In the genomic region with DNA sequence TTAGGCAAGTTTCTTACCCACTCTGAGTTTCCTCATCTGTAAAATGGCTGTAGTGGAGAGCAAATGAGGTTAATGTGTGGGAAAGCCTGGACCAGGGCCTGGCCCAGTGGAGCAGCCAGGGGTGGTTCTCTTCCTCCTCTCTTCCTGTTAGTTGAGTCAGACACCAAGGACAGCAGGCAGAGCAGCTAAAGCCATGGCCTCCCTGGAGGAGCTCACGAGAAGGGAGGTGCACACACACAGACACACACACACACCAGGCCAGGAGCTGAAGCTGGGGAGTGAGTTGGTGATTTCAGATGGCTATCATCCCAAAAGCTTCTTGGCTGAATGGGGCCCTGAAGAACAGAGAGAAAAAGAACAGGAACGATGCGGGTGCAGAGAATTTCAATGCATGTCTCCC, we compare ENCODE assay signal across 22 cellular contexts. TPM values are rescaled to one million over a fixed set of nuclear protein-coding genes. Genes with fewer than 3 reads are reported as not detected.
DNase-seq lines count a peak whose midpoint lies in the region; ATAC-seq, FAIRE-seq and TF ChIP-seq lines count a peak whose summit lies in the region.
"Had no signal": no experiment of that assay in that cellular context is flagged by ENCODE, and none has a peak within 500 bp of the region (broad histone marks: within the 10 kb centered on the region; RNA-seq: fewer than 3 reads in every experiment).

No MANE protein-coding gene starts in this region.

- H3K4me2 ChIP-seq in fibroblast of lung (ENCODE audit: extremely low read depth, insufficient read depth, low read length) = peak overlapping the region; percentile 11
- H3K4me2 ChIP-seq: SK-N-SH had no signal

- ATAC-seq in left ventricle myocardium superior (peak; percentile 71), mucosa of descending colon (no peak)
- ATAC-seq: K562, WTC11 had no signal

- DNase-seq in AG09309 (ENCODE audit: low read depth) (peak; percentile 31), adipocyte (ENCODE audit: low read depth) (no peak), fibroblast of lung (ENCODE audit: low read depth in 2 of 2) (peak; percentile 5 to 36), left ventricle myocardium superior (peak; percentile 55), mucosa of descending colon (no peak), HK-2 (ENCODE audit: unreplicated experiment) (no peak), RCC 7860 (ENCODE audit: low spot score) (no peak)
- DNase-seq in activated T-cell treated with anti-CD3 and anti-CD28 coated beads, Interleukin-2, amount 50 U/mL, for 48 hours = no peak
- DNase-seq: activated naive CD4-positive, alpha-beta T cell treated with Interleukin-2 at 50 U/mL for 16 hours; activated T-cell treated with anti-CD3 and anti-CD28 coated beads, Interleukin-2, amount 50 U/mL, for 24 hours; amygdala; COR-L47; MG63; midbrain; NCI-H146; NCI-H524 treated with DMSO at 0.1 percent for 48 hours; SK-N-SH had no signal

- H3K4me1 ChIP-seq in adipocyte (ENCODE audit: control insufficient read depth, insufficient read depth, low read length) (peaks cover 50% of the 10 kb centered on the region), fibroblast of lung (ENCODE audit: control insufficient read depth, extremely low read depth, insufficient read depth, low read length) (peaks cover 6% of the 10 kb centered on the region), mucosa of descending colon (ENCODE audit: low read depth) (no peaks in the 10 kb centered on the region)
- H3K4me1 ChIP-seq: HAP-1, parathyroid adenoma had no signal

- no peak for FAIRE-seq in RCC 7860 (lab: Jason Lieb, UNC)
- FAIRE-seq: K562 had no signal

- H3K4me3 ChIP-seq in AG09309 (ENCODE audit: control insufficient read depth, low read depth, low read length) (no peak overlapping the region), adipocyte (ENCODE audit: low read length) (no peak overlapping the region), fibroblast of lung (replicated peaks in 1 of 4; ENCODE audit: control extremely low read depth in 1 of 4, insufficient read depth in 1 of 4, low read depth in 3 of 4, low read length in 4 of 4) (no peak overlapping the region), mucosa of descending colon (no peak overlapping the region)
- H3K4me3 ChIP-seq: HAP-1, K562, MG63 had no signal

- no peaks in the 10 kb centered on the region for H3K36me3 ChIP-seq in adipocyte (ENCODE audit: control insufficient read depth, insufficient read depth, low read length, severe bottlenecking)
- no peaks in the 10 kb centered on the region for H3K36me3 ChIP-seq in fibroblast of lung (ENCODE audit: control insufficient read depth, insufficient read depth, low read length)
- H3K36me3 ChIP-seq in mucosa of descending colon (ENCODE audit: low read depth) = no peaks in the 10 kb centered on the region
- H3K36me3 ChIP-seq: HAP-1 had no signal

- no peak overlapping the region for H2AFZ ChIP-seq in fibroblast of lung (ENCODE audit: low read length)
- H2AFZ ChIP-seq: parathyroid adenoma had no signal

- H3K9me3 ChIP-seq in adipocyte (ENCODE audit: control insufficient read depth, low read length) = no peaks in the 10 kb centered on the region
- H3K9me3 ChIP-seq in fibroblast of lung (ENCODE audit: control insufficient read depth, insufficient read depth, low read depth, low read length) = no peaks in the 10 kb centered on the region
- H3K9me3 ChIP-seq in mucosa of descending colon = no peaks in the 10 kb centered on the region
- H3K9me3 ChIP-seq: HAP-1, MG63, SK-N-SH had no signal

- no peaks in the 10 kb centered on the region for H4K20me1 ChIP-seq in fibroblast of lung (ENCODE audit: control insufficient read depth, extremely low read depth, insufficient read depth, low read length)

- H3K9ac ChIP-seq in adipocyte (ENCODE audit: low read length) (peak overlapping the region; percentile 50), fibroblast of lung (ENCODE audit: insufficient read depth, low read length) (no peak overlapping the region)
- H3K9ac ChIP-seq: parathyroid adenoma, SK-N-SH had no signal

- TF ChIP-seq CTCF in AG09309 (IDR thresholded peaks at IDR 0.05; ENCODE audit: control insufficient read depth, insufficient read depth, low read depth, low read length, missing control alignments) (no peak), fibroblast of lung (conservative IDR thresholded peaks at IDR 0.05 in 1 of 2, IDR thresholded peaks at IDR 0.05 in 1 of 2; ENCODE audit: low read depth in 1 of 2, low read length in 2 of 2) (no peak), mucosa of descending colon (IDR thresholded peaks at IDR 0.05) (no peak)

- no peaks in the 10 kb centered on the region for H3K27me3 ChIP-seq in adipocyte (replicated peaks; ENCODE audit: control insufficient read depth, insufficient read depth, low read length)
- no peaks in the 10 kb centered on the region for H3K27me3 ChIP-seq in fibroblast of lung (ENCODE audit: control insufficient read depth, insufficient read depth, low read length)
- H3K27me3 ChIP-seq: MG63 had no signal

- intact Hi-C loops in left ventricle myocardium superior (cut with micrococcal nuclease) = no loop called here
- intact Hi-C loops in mucosa of descending colon (cut with DNase I, micrococcal nuclease) = no loop called here

- H3K27ac ChIP-seq in fibroblast of lung (ENCODE audit: insufficient read depth, low read length) = peak overlapping the region; percentile 23
- H3K27ac ChIP-seq: epithelial cell of prostate, parathyroid adenoma had no signal

- no peaks in the 10 kb centered on the region for H3K79me2 ChIP-seq in fibroblast of lung (ENCODE audit: control insufficient read depth, insufficient read depth, low read length)
- H3K79me2 ChIP-seq: parathyroid adenoma had no signal

RNA-seq across cellular contexts. Expression of a gene that starts 33.2 kb away (rescaled TPM):
- 181 and 225 TPM in 2 replicates for total RNA-seq in fibroblast of lung
- 308 and 472 TPM in 2 replicates for polyA plus RNA-seq in fibroblast of lung
- polyA plus RNA-seq in fibroblast of lung (2012) = 175 and 230 TPM in 2 replicates
- 174 and 216 TPM in 2 replicates for polyA minus RNA-seq in fibroblast of lung (ENCODE audit: low replicate concordance)
- total RNA-seq in left ventricle myocardium superior = 97.1 TPM
- 100 to 1,000 TPM; 419 to 945 (median 666) TPM for total RNA-seq in mucosa of descending colon

Comparison
In these comparisons a context has a peak if more than half of its experiments do, and no peak if none do; other contexts are left out.
1. DNase-seq: peak in AG09309 (single experiment), fibroblast of lung (2 of 2) and left ventricle myocardium superior (single experiment); none in adipocyte (single experiment), activated T-cell treated with anti-CD3 and anti-CD28 coated beads, Interleukin-2, amount 50 U/mL, for 48 hours (0 of 2), mucosa of descending colon (0 of 3), HK-2 (single experiment) and RCC 7860 (single experiment).